1 cellular context compared by ENCODE assay signal in the genomic region with DNA sequence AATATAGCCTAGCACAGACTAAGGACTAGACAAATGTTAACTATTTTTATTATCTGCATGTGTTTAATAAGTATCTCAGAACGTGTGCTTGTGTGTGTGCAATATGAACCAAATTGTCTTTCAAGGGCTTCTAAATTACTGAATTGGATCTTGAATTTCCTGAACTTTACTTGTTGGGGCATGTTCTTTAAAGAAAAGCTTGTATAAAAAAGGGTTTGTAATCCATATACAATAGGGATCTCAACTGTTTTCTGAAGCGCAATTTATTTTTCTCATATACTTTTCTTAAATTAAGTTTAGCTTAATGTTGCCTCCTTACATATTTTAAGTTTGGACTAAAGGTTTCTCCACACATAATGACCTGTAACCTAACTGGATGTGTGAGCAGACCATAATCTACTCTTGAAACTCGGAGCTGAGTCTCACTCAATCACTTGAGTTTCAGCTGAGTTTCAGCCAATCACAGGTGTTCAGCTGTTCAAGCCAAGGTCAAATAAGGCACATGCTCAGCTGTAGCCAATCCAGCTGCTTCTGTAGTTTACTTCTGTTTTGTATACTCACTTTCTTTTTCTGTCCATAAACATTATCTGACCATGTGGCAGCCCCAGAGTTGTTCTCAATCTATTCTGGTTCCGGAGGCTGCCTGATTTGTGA.
TF ChIP-seq lines count a peak whose summit lies in the region.

No MANE protein-coding gene starts in this region.

TF ChIP-seq in GM23338, 12 proteins besides CTCF, POLR2A, EP300 and RAD21 (continued from another document):
- TF ChIP-seq, protein P1, sequence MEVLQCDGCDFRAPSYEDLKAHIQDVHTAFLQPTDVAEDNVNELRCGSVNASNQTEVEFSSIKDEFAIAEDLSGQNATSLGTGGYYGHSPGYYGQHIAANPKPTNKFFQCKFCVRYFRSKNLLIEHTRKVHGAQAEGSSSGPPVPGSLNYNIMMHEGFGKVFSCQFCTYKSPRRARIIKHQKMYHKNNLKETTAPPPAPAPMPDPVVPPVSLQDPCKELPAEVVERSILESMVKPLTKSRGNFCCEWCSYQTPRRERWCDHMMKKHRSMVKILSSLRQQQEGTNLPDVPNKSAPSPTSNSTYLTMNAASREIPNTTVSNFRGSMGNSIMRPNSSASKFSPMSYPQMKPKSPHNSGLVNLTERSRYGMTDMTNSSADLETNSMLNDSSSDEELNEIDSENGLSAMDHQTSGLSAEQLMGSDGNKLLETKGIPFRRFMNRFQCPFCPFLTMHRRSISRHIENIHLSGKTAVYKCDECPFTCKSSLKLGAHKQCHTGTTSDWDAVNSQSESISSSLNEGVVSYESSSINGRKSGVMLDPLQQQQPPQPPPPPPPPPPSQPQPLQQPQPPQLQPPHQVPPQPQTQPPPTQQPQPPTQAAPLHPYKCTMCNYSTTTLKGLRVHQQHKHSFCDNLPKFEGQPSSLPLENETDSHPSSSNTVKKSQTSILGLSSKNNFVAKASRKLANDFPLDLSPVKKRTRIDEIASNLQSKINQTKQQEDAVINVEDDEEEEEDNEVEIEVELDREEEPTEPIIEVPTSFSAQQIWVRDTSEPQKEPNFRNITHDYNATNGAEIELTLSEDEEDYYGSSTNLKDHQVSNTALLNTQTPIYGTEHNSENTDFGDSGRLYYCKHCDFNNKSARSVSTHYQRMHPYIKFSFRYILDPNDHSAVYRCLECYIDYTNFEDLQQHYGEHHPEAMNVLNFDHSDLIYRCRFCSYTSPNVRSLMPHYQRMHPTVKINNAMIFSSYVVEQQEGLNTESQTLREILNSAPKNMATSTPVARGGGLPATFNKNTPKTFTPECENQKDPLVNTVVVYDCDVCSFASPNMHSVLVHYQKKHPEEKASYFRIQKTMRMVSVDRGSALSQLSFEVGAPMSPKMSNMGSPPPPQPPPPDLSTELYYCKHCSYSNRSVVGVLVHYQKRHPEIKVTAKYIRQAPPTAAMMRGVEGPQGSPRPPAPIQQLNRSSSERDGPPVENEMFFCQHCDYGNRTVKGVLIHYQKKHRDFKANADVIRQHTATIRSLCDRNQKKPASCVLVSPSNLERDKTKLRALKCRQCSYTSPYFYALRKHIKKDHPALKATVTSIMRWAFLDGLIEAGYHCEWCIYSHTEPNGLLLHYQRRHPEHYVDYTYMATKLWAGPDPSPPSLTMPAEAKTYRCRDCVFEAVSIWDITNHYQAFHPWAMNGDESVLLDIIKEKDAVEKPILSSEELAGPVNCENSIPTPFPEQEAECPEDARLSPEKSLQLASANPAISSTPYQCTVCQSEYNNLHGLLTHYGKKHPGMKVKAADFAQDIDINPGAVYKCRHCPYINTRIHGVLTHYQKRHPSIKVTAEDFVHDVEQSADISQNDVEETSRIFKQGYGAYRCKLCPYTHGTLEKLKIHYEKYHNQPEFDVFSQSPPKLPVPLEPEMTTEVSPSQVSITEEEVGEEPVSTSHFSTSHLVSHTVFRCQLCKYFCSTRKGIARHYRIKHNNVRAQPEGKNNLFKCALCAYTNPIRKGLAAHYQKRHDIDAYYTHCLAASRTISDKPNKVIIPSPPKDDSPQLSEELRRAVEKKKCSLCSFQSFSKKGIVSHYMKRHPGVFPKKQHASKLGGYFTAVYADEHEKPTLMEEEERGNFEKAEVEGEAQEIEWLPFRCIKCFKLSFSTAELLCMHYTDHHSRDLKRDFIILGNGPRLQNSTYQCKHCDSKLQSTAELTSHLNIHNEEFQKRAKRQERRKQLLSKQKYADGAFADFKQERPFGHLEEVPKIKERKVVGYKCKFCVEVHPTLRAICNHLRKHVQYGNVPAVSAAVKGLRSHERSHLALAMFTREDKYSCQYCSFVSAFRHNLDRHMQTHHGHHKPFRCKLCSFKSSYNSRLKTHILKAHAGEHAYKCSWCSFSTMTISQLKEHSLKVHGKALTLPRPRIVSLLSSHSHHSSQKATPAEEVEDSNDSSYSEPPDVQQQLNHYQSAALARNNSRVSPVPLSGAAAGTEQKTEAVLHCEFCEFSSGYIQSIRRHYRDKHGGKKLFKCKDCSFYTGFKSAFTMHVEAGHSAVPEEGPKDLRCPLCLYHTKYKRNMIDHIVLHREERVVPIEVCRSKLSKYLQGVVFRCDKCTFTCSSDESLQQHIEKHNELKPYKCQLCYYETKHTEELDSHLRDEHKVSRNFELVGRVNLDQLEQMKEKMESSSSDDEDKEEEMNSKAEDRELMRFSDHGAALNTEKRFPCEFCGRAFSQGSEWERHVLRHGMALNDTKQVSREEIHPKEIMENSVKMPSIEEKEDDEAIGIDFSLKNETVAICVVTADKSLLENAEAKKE (CRISPR knock-in tag; IDR thresholded peaks at IDR 0.05), result no peak
- TF ChIP-seq STAT1 (IDR thresholded peaks at IDR 0.05; ENCODE audit: unreplicated experiment), result no peak
TF ChIP-seq in GM23338: peak in this region for 0.
